Comparison of ENCODE assay signal across 9 cellular contexts in the genomic region with DNA sequence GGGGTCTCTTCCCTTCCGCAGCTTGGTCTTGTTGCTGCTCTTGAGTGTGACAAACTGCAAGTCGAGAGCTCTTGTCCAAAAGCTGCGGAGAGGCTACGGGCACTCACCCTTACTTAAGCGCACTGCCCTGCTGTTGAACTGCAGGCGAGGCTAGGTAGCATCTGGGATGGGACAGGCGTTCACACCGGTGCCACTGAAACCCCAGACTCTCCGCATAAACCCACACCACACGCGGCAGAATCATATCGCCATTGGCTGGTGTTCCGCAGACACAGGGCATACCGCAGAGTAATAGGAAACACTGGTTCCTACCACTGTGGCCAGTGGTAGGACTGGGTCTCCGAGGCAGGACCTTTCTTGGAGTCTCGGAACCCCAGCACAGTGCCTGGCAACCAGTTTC. TPM values are rescaled to one million over a fixed set of nuclear protein-coding genes. Genes with fewer than 3 reads are reported as not detected.
DNase-seq lines count a peak whose midpoint lies in the region; ATAC-seq and TF ChIP-seq lines count a peak whose summit lies in the region.
"Had no signal": no experiment of that assay in that cellular context is flagged by ENCODE, and none has a peak within 500 bp of the region (broad histone marks: within the 10 kb centered on the region; RNA-seq: fewer than 3 reads in every experiment).

No MANE protein-coding gene starts in this region.

- TF ChIP-seq POLR2A in sigmoid colon (IDR thresholded peaks at IDR 0.05), result no peak

- WGBS in sigmoid colon, 2 donors, result 45 to 76% methylated on average over 16 of the region's 16 CpGs

- H3K9me3 Mint-ChIP-seq in T-cell, result no peaks in the 10 kb centered on the region

- peak; percentile 36 to 62 for DNase-seq in NCI-H524 (lab: John Stamatoyannopoulos, UW)
- no peak for DNase-seq in NCI-H524 treated with DMSO at 0.1 percent for 48 hours (lab: John Stamatoyannopoulos, UW)
- DNase-seq in T-cell, result no peak
- peak; percentile 56 for DNase-seq in sigmoid colon
- DNase-seq in T1000 (lab: John Stamatoyannopoulos, UW), result no peak
- DNase-seq in foreskin fibroblast, result no peak

- H3K9ac ChIP-seq in iPS-18a (ENCODE audit: low read length), result no peak overlapping the region

- no peaks in the 10 kb centered on the region for H3K36me3 Mint-ChIP-seq in T-cell

- H3K27ac Mint-ChIP-seq in T-cell, result no peak overlapping the region

- H3K27ac ChIP-seq in iPS-18a (ENCODE audit: low read length), result no peak overlapping the region
- H3K27ac ChIP-seq in sigmoid colon, result peak overlapping the region in 2 of 4 donors; percentile 81 to 82

- intact Hi-C loops in sigmoid colon (cut with DNase I), result loop anchor here (1.0 to 2.0 kb wide), 2 partner anchors 472 to 714 kb away; no protein-coding TSS in a partner anchor

- POLR2A ChIA-PET in T-cell (lab: Charles Lee), result no interaction called here

- H3K4me1 ChIP-seq in iPS-18a (ENCODE audit: control insufficient read depth, low read depth, low read length) (peaks cover 18% of the 10 kb centered on the region), sigmoid colon (peaks cover 0 to 37% (median 25%) of the 10 kb centered on the region in 4 donors)

- no peaks in the 10 kb centered on the region for H3K9me3 ChIP-seq in iPS-18a (ENCODE audit: control insufficient read depth, low read depth, low read length)
- H3K9me3 ChIP-seq in sigmoid colon, result no peaks in the 10 kb centered on the region
- H3K9me3 ChIP-seq: adrenal gland had no signal

- H3K27me3 ChIP-seq in iPS-18a (ENCODE audit: control insufficient read depth, insufficient read depth, low read length) (peaks cover 65% of the 10 kb centered on the region), sigmoid colon (peaks cover 5 to 24% (median 10%) of the 10 kb centered on the region in 3 donors)

- ATAC-seq in T-cell (replicated peaks in 1 of 4) (no peak), GM18868 (IDR thresholded peaks at IDR 0.05; ENCODE audit: unreplicated experiment) (no peak)

- no peak for TF ChIP-seq EP300 in sigmoid colon (IDR thresholded peaks at IDR 0.05)

- CTCF ChIA-PET in T-cell (lab: Charles Lee), result interaction anchor here in 1 of 2 donors (0.6 to 0.7 kb wide), 3 partner anchors 20 to 1967 kb away, joined by 3 to 5 read pairs (median 4); no protein-coding TSS in a partner anchor

- H3K4me3 ChIP-seq in iPS-18a (ENCODE audit: low read length) (peak overlapping the region; percentile 73), sigmoid colon (no peak overlapping the region), foreskin fibroblast (ENCODE audit: low read depth in 1 of 2, low read length in 2 of 2) (no peak overlapping the region)

- H3K4me3 Mint-ChIP-seq in T-cell, result peak overlapping the region in 2 of 3 donors; percentile 70

- H3K36me3 ChIP-seq in iPS-18a (ENCODE audit: control insufficient read depth, low read depth, low read length) (no peaks in the 10 kb centered on the region), sigmoid colon (no peaks in the 10 kb centered on the region)
- H3K36me3 ChIP-seq: adrenal gland had no signal

- H3K27me3 Mint-ChIP-seq in T-cell, result peaks cover 38 to 70% of the 10 kb centered on the region in 2 donors

- TF ChIP-seq CTCF in sigmoid colon (IDR thresholded peaks at IDR 0.05) (no peak), foreskin fibroblast (IDR thresholded peaks at IDR 0.05; ENCODE audit: low read depth, low read length) (no peak)

- peaks cover 30 to 37% (median 32%) of the 10 kb centered on the region in 3 donors for H3K4me1 Mint-ChIP-seq in T-cell

RNA-seq across cellular contexts. Expression of a gene that starts 2.2 kb away (rescaled TPM):
- total RNA-seq in T-cell (under 1 TPM; 0.28 to 0.83 (median 0.54) TPM), sigmoid colon (10 to 100 TPM in 2 of 4 donors, 1 to 10 TPM in 2; 5.0 to 17.6 (median 9.3) TPM)
- polyA plus RNA-seq in sigmoid colon, result 1 to 10 TPM in 2 of 3 donors, under 1 TPM in 1; 0.23 to 3.0 (median 1.2) TPM

Comparison
In these comparisons a context has a peak if more than half of its experiments do, and no peak if none do; other contexts are left out.
1. DNase-seq: peak in NCI-H524 (2 of 2) and sigmoid colon (single experiment); none in NCI-H524 treated with DMSO at 0.1 percent for 48 hours (single experiment), T-cell (0 of 34), T1000 (single experiment) and foreskin fibroblast (0 of 2).